18 cellular contexts compared by ENCODE assay signal in the genomic region with DNA sequence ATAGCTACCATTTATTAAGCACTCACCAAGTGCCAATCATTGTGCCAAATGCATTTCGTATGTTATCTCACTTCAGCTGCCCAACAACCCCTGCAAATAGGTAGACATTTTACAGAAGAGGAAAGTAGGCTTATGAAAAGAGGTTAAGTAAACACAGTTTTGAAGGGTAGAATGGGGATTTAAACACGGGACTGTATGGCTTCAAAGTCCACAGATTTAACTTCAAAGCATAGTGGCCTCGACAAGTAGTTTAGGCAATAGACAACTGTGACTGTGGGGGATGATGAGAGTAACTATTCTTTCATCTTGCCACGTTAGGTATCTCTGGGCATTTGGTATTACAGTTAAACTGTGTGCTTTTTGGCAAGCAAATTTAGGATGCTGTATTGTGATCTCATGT.
"Had no signal": no experiment of that assay in that cellular context is flagged by ENCODE, and none has a peak within 500 bp of the region (broad histone marks: within the 10 kb centered on the region; RNA-seq: fewer than 3 reads in every experiment).

No MANE protein-coding gene starts in this region.

- FAIRE-seq: colon, endothelial cell of umbilical vein, frontal cortex, kidney had no signal

- H3K36me3 Mint-ChIP-seq: immature natural killer cell; naive thymus-derived CD4-positive, alpha-beta T cell had no signal

- H3K4me1 Mint-ChIP-seq: immature natural killer cell; naive thymus-derived CD4-positive, alpha-beta T cell had no signal

- H3K27ac Mint-ChIP-seq: immature natural killer cell; naive thymus-derived CD4-positive, alpha-beta T cell had no signal

- H3K4me3 ChIP-seq: coronary artery, dorsolateral prefrontal cortex, esophagus muscularis mucosa, gastroesophageal sphincter, heart left ventricle, hepatocyte, left ventricle myocardium inferior, lower lobe of right lung had no signal

- H3K27me3 ChIP-seq: foreskin keratinocyte, gastroesophageal sphincter, hepatocyte had no signal

- H3K79me2 ChIP-seq: hepatocyte had no signal

- H3K36me3 ChIP-seq: esophagus muscularis mucosa, gastroesophageal sphincter, heart left ventricle, left ventricle myocardium inferior, lower lobe of right lung had no signal

- H3K9me3 ChIP-seq: esophagus muscularis mucosa, gastroesophageal sphincter, heart left ventricle, left ventricle myocardium inferior, lower lobe of right lung had no signal

- H3K4me2 ChIP-seq: hepatocyte had no signal

- H3K9me3 Mint-ChIP-seq: immature natural killer cell had no signal

- H3K4me1 ChIP-seq: esophagus muscularis mucosa, foreskin keratinocyte, gastroesophageal sphincter, heart left ventricle, left ventricle myocardium inferior, lower lobe of right lung had no signal

- H3K27ac ChIP-seq: coronary artery, dorsolateral prefrontal cortex, esophagus muscularis mucosa, foreskin keratinocyte, gastroesophageal sphincter, heart left ventricle, hepatocyte, left ventricle myocardium inferior, lower lobe of right lung had no signal

- DNase-seq: effector CD4-positive, alpha-beta T cell; effector memory CD4-positive, alpha-beta T cell; foreskin keratinocyte; heart left ventricle; immature natural killer cell; kidney; kidney glomerular epithelial cell; left ventricle myocardium inferior; lower lobe of right lung; naive thymus-derived CD4-positive, alpha-beta T cell had no signal

- H2AFZ ChIP-seq: hepatocyte had no signal

- ATAC-seq: foreskin keratinocyte; gastroesophageal sphincter; heart left ventricle; naive thymus-derived CD4-positive, alpha-beta T cell had no signal

- H3K4me3 Mint-ChIP-seq: immature natural killer cell; naive thymus-derived CD4-positive, alpha-beta T cell had no signal
